In the genomic region with DNA sequence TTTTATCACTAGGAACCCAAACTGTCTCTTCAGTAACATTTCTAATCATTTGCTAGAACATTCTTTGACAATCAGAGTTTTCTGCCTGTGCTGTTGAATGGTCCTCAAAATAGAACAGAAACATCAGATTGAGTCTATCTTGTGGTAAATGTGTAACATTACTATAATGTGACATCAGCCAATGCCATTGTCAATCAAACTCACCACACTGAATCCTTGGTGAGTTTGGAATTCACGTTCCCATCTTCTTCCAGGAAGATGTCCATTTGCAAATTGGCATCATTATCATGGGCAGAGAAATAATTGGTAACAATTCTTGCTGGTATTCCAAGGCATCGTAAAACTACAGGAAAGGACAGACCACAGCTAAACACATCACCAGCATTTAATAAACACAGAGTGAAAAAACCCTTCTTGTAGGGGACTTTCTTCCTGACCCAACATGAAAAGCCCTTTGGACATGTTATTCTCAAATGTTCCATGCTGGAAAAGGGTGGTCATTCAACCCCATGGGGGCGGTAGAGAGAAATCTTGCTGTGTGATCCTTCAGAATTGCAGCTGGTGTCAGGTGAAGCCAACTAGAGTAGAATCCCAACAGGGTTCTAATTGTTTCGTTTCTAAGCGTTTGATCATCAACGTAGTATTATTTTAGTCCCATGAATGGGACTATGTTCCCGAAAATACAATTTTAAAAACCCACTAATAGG, we compare ENCODE assay signal across 11 cellular contexts.
DNase-seq lines count a peak whose midpoint lies in the region; ATAC-seq and TF ChIP-seq lines count a peak whose summit lies in the region.
"Had no signal": no experiment of that assay in that cellular context is flagged by ENCODE, and none has a peak within 500 bp of the region (broad histone marks: within the 10 kb centered on the region; RNA-seq: fewer than 3 reads in every experiment).

No MANE protein-coding gene starts in this region.

- ATAC-seq in HG03378 (IDR thresholded peaks at IDR 0.05; ENCODE audit: unreplicated experiment) (no peak), GM19351 (IDR thresholded peaks at IDR 0.05; ENCODE audit: unreplicated experiment) (no peak)

- no peaks in the 10 kb centered on the region for H3K9me3 ChIP-seq in Peyer's patch
- H3K9me3 ChIP-seq in iPS DF 6.9 (ENCODE audit: control insufficient read depth, insufficient read depth, low read length), result no peaks in the 10 kb centered on the region

- TF ChIP-seq CTCF in AG10803 (conservative IDR thresholded peaks at IDR 0.05; ENCODE audit: low read length), result peak; percentile 29; the same call in 1 of the 2 replicates
- TF ChIP-seq CTCF in GM12874 (IDR thresholded peaks at IDR 0.05; ENCODE audit: insufficient read depth, low read depth, low read length), result peak; percentile 36; the same call in 1 of the 2 replicates
- peak in 4 of 6 experiments; percentile 10 to 43 (median 31) for TF ChIP-seq CTCF in Peyer's patch (IDR thresholded peaks at IDR 0.05)

- H3K27me3 ChIP-seq in Peyer's patch, result no peaks in the 10 kb centered on the region
- H3K27me3 ChIP-seq in iPS DF 6.9 (ENCODE audit: control insufficient read depth, insufficient read depth, low read length), result no peaks in the 10 kb centered on the region

- H3K4me1 ChIP-seq in Peyer's patch, result no peaks in the 10 kb centered on the region
- H3K4me1 ChIP-seq in iPS DF 6.9 (ENCODE audit: control insufficient read depth, insufficient read depth, low read length), result no peaks in the 10 kb centered on the region

- H3K36me3 ChIP-seq in Peyer's patch, result no peaks in the 10 kb centered on the region
- no peaks in the 10 kb centered on the region for H3K36me3 ChIP-seq in iPS DF 6.9 (ENCODE audit: control insufficient read depth, insufficient read depth, low read length)

- H3K27ac ChIP-seq in Peyer's patch (no peak overlapping the region), iPS DF 6.9 (ENCODE audit: low read length) (no peak overlapping the region)

- DNase-seq in AG10803 (ENCODE audit: low read depth) (no peak), Peyer's patch (no peak), iPS DF 6.9 (ENCODE audit: low read depth, low spot score) (peak; percentile 57), NOMO-1 (lab: John Stamatoyannopoulos, UW; ENCODE audit: unreplicated experiment in 2 of 2) (no peak), NCI-H345 treated with DMSO at 0.1 percent for 48 hours (lab: John Stamatoyannopoulos, UW; ENCODE audit: unreplicated experiment) (no peak)
- DNase-seq: activated CD4-positive, CD25-positive, alpha-beta regulatory T cell treated with anti-CD3 and anti-CD28 coated beads, Interleukin-2, amount 50 U/mL, for 72 hours; EL; NCI-H510A had no signal

- TF ChIP-seq POLR2A in Peyer's patch (IDR thresholded peaks at IDR 0.05), result no peak

- no CpG with 5 or more reads among the region's 7 CpGs for WGBS in iPS DF 6.9 (ENCODE audit: insufficient coverage, insufficient read length)

- H3K4me3 ChIP-seq in AG10803 (ENCODE audit: low read length) (no peak overlapping the region), Peyer's patch (no peak overlapping the region), iPS DF 6.9 (ENCODE audit: low read length) (no peak overlapping the region)
